In genomic region chr16:72946063-72946462, GRCh38 we compare ENCODE assay signal across 15 cellular contexts.
"Had no signal": no experiment of that assay in that cellular context is flagged by ENCODE, and none has a peak within 500 bp of the region (broad histone marks: within the 10 kb centered on the region; RNA-seq: fewer than 3 reads in every experiment).

No MANE protein-coding gene starts in this region.

- H3K4me1 Mint-ChIP-seq: activated naive CD8-positive, alpha-beta T cell treated with anti-CD3 and anti-CD28 coated beads for 36 hours; central memory CD8-positive, alpha-beta T cell; immature natural killer cell had no signal

- H3K4me1 ChIP-seq: vagina had no signal

- H3K9me3 Mint-ChIP-seq: activated naive CD8-positive, alpha-beta T cell treated with anti-CD3 and anti-CD28 coated beads for 36 hours had no signal

- H3K4me3 Mint-ChIP-seq: activated naive CD8-positive, alpha-beta T cell treated with anti-CD3 and anti-CD28 coated beads for 36 hours; central memory CD8-positive, alpha-beta T cell; dendritic cell treated with granulocyte-macrophage colony-stimulating factor and Interleukin-4, amounts not matched to agents 40 ng/mL and 50 ng/mL, for 4 days; effector memory CD8-positive, alpha-beta T cell; immature natural killer cell; memory B cell had no signal

- H3K4me3 ChIP-seq: vagina had no signal

- H3K9me3 ChIP-seq: vagina had no signal

- H3K27me3 Mint-ChIP-seq: activated naive CD8-positive, alpha-beta T cell treated with anti-CD3 and anti-CD28 coated beads for 36 hours; central memory CD8-positive, alpha-beta T cell; dendritic cell treated with granulocyte-macrophage colony-stimulating factor and Interleukin-4, amounts not matched to agents 40 ng/mL and 50 ng/mL, for 4 days; effector memory CD8-positive, alpha-beta T cell; memory B cell had no signal

- H3K27ac ChIP-seq: epithelial cell of prostate, vagina had no signal

- H3K27ac Mint-ChIP-seq: activated naive CD8-positive, alpha-beta T cell treated with anti-CD3 and anti-CD28 coated beads for 36 hours; dendritic cell treated with granulocyte-macrophage colony-stimulating factor and Interleukin-4, amounts not matched to agents 40 ng/mL and 50 ng/mL, for 4 days; effector memory CD8-positive, alpha-beta T cell; memory B cell had no signal

- DNase-seq: activated CD4-positive, alpha-beta T cell treated with anti-CD3 and anti-CD28 coated beads, Interleukin-2, amount 50 U/mL, for 1 hour; activated CD4-positive, CD25-positive, alpha-beta regulatory T cell; activated gamma-delta T cell; activated naive CD8-positive, alpha-beta T cell treated with anti-CD3 and anti-CD28 coated beads for 36 hours; activated T-cell treated with anti-CD3 and anti-CD28 coated beads, Interleukin-2, amount 50 U/mL, for 1 hour; effector memory CD8-positive, alpha-beta T cell; immature natural killer cell; SIG-M5; stimulated activated naive CD8-positive, alpha-beta T cell treated with anti-CD3 and anti-CD28 coated beads, Interleukin-15, Interleukin-2, amounts not matched to agents 100 U/mL and 50 U/mL, for 24 hours; T-helper 2 cell had no signal

- H3K36me3 Mint-ChIP-seq: activated naive CD8-positive, alpha-beta T cell treated with anti-CD3 and anti-CD28 coated beads for 36 hours had no signal

- H3K27me3 ChIP-seq: vagina had no signal
